Comparison of ENCODE assay signal across 20 cellular contexts in the genomic region with DNA sequence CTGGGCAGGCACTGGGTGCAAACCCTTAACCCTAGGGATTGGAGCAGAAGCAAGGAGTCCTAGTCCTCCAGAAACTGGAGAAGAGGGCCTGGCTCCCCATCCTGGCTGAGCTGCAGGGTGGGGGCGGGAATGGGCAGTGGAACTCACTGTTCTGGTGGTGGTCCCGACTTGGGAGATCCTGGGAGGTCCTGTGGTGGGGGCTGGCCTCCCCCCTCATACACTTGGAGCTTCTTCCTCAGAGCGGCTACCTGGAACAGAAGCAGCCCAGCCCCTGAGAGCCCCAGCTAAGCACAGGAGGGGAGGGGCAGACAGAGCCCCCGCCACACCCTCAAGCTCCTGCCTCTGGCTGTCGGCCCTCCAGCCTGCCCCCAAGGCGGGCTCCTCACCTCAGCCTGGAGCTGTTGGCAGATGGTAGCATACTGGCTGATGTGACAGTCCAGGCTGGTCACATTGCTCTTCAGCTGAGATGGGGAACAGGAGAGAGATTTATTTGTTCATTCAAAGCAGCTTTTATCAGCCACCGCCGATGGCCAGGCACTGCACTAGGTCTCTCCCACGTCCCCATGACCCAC. TPM values are rescaled to one million over a fixed set of nuclear protein-coding genes. Genes with fewer than 3 reads are reported as not detected.
"Had no signal": no experiment of that assay in that cellular context is flagged by ENCODE, and none has a peak within 500 bp of the region (broad histone marks: within the 10 kb centered on the region; RNA-seq: fewer than 3 reads in every experiment).

No MANE protein-coding gene starts in this region.

- ATAC-seq: T-cell had no signal

- H3K4me3 Mint-ChIP-seq: activated naive CD4-positive, alpha-beta T cell treated with anti-CD3 and anti-CD28 coated beads, Interleukin-2, amount 50 U/mL, for 24 hours; mesothelial cell of epicardium; neural progenitor cell; T-cell had no signal

- H3K27ac ChIP-seq: coronary artery, esophagus squamous epithelium, hepatocyte, neural progenitor cell, parathyroid adenoma, skin epidermis, stomach, thoracic aorta had no signal

- H3K27me3 Mint-ChIP-seq: activated naive CD4-positive, alpha-beta T cell treated with anti-CD3 and anti-CD28 coated beads, Interleukin-2, amount 50 U/mL, for 24 hours; T-cell had no signal

- H3K9me3 Mint-ChIP-seq: activated naive CD4-positive, alpha-beta T cell treated with anti-CD3 and anti-CD28 coated beads, Interleukin-2, amount 50 U/mL, for 24 hours; activated T-helper 2 cell treated with anti-CD3 and anti-CD28 coated beads, Interferon-gamma antibody, Interleukin-2, Interleukin-4, amounts not matched to agents 10 μg/mL and 5 μg/mL and 100 μg/mL, durations not matched to agents 14 hours and 24 hours and 36 hours; mesothelial cell of epicardium; neural progenitor cell; T-cell had no signal

- H3K4me1 ChIP-seq: esophagus squamous epithelium, neural progenitor cell, parathyroid adenoma, stomach had no signal

- H3K27me3 ChIP-seq: esophagus squamous epithelium, hepatocyte, neural progenitor cell, stomach had no signal

- H3K36me3 ChIP-seq: neural progenitor cell, thoracic aorta had no signal

- H3K4me1 Mint-ChIP-seq: activated naive CD4-positive, alpha-beta T cell treated with anti-CD3 and anti-CD28 coated beads, Interleukin-2, amount 50 U/mL, for 24 hours; mesothelial cell of epicardium; neural progenitor cell; T-cell had no signal

- DNase-seq: activated CD4-positive, alpha-beta T cell treated with anti-CD3 and anti-CD28 coated beads, Interleukin-2, amount 50 U/mL, for 48 hours; activated CD4-positive, CD25-positive, alpha-beta regulatory T cell treated with anti-CD3 and anti-CD28 coated beads, Interleukin-2, amount 50 U/mL, for 72 hours; central memory CD4-positive, alpha-beta T cell; esophagus squamous epithelium; kidney glomerular epithelial cell; stomach; T-cell; T-helper 9 cell had no signal

- H3K4me3 ChIP-seq: coronary artery, esophagus squamous epithelium, hepatocyte, lung, neural progenitor cell, skin epidermis, stomach, thoracic aorta had no signal

- H3K36me3 Mint-ChIP-seq: activated naive CD4-positive, alpha-beta T cell treated with anti-CD3 and anti-CD28 coated beads, Interleukin-2, amount 50 U/mL, for 24 hours; T-cell had no signal

- H3K27ac Mint-ChIP-seq: activated naive CD4-positive, alpha-beta T cell treated with anti-CD3 and anti-CD28 coated beads, Interleukin-2, amount 50 U/mL, for 24 hours; activated T-helper 2 cell treated with anti-CD3 and anti-CD28 coated beads, Interferon-gamma antibody, Interleukin-2, Interleukin-4, amounts not matched to agents 10 μg/mL and 5 μg/mL and 100 μg/mL, durations not matched to agents 14 hours and 24 hours and 36 hours; mesothelial cell of epicardium; neural progenitor cell; T-cell had no signal

- H3K9me3 ChIP-seq: esophagus squamous epithelium, stomach, thoracic aorta had no signal

RNA-seq across cellular contexts. Expression of a gene that starts 17.3 kb away (rescaled TPM):
- total RNA-seq: esophagus squamous epithelium, glomerular endothelial cell, mesothelial cell of epicardium, SK-MEL-5, T-cell had no signal
- polyA plus RNA-seq: hepatocyte had no signal

RNA-seq across cellular contexts. Expression of a gene that starts 35.5 kb away (rescaled TPM):
- total RNA-seq: T-cell had no signal
